Comparison of ENCODE assay signal across 9 cellular contexts in the genomic region with DNA sequence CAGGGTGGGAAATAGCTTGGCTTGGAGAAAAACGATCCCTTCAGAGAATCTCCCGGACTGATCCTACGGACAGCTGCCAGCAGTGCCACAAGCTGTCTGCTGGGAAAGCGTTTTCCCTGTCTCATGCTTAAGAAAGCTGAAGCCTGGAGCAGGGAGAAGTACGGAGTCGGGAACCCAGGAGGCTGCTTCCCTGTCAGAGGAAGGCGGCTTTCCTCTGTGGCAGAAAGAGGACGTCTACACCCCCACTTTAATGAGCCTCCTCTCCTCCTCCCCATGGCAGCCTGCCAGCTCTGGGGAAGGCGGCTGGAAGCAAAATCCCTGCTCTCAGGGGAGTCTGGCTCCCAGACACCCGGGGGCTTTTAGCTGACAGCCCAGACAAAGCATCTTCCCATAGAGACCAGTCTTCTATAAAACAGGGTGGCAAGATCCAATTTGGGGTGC.
DNase-seq lines count a peak whose midpoint lies in the region; ATAC-seq lines count a peak whose summit lies in the region.
"Had no signal": no experiment of that assay in that cellular context is flagged by ENCODE, and none has a peak within 500 bp of the region (broad histone marks: within the 10 kb centered on the region; RNA-seq: fewer than 3 reads in every experiment).

No MANE protein-coding gene starts in this region.

- no peaks in the 10 kb centered on the region for H3K27me3 Mint-ChIP-seq in T-helper 1 cell treated with Interleukin-12 subunit alpha and Interleukin-12 subunit beta and Interleukin-4 antibody, amounts not matched to agents 30 μg/mL and 1 μg/mL, for 36 hours (ENCODE audit: low read depth)
- H3K27me3 Mint-ChIP-seq in effector memory CD8-positive, alpha-beta T cell, result no peaks in the 10 kb centered on the region

- DNase-seq in T-helper 1 cell, result no peak
- DNase-seq in NCI-H446 treated with DMSO at 0.1 percent for 48 hours (lab: John Stamatoyannopoulos, UW), result peak; percentile 34
- DNase-seq in effector memory CD8-positive, alpha-beta T cell, result no peak
- peak; percentile 21 for DNase-seq in skeletal muscle cell (ENCODE audit: low read depth)

- H3K4me3 Mint-ChIP-seq in T-helper 1 cell treated with Interleukin-12 subunit alpha and Interleukin-12 subunit beta and Interleukin-4 antibody, amounts not matched to agents 30 μg/mL and 1 μg/mL, for 36 hours, result no peak overlapping the region
- H3K4me3 Mint-ChIP-seq in effector memory CD8-positive, alpha-beta T cell, result peak overlapping the region; percentile 34 to 52

- no peak overlapping the region for H3K4me3 ChIP-seq in skeletal muscle cell (ENCODE audit: low read depth, low read length)
- H3K4me3 ChIP-seq: body of pancreas had no signal

- no peak for ATAC-seq in effector memory CD8-positive, alpha-beta T cell (replicated peaks)
- ATAC-seq in GM19023 (IDR thresholded peaks at IDR 0.05; ENCODE audit: unreplicated experiment) (no peak), GM19397 (IDR thresholded peaks at IDR 0.05; ENCODE audit: unreplicated experiment) (no peak), HG03457 (IDR thresholded peaks at IDR 0.05; ENCODE audit: unreplicated experiment) (no peak)
- ATAC-seq: body of pancreas had no signal

- peaks cover 8% of the 10 kb centered on the region for H3K36me3 Mint-ChIP-seq in T-helper 1 cell treated with Interleukin-12 subunit alpha and Interleukin-12 subunit beta and Interleukin-4 antibody, amounts not matched to agents 30 μg/mL and 1 μg/mL, for 36 hours (ENCODE audit: low read depth)
- peaks cover 20% of the 10 kb centered on the region for H3K36me3 Mint-ChIP-seq in effector memory CD8-positive, alpha-beta T cell (ENCODE audit: insufficient read depth)

- H3K9me3 Mint-ChIP-seq in T-helper 1 cell treated with Interleukin-12 subunit alpha and Interleukin-12 subunit beta and Interleukin-4 antibody, amounts not matched to agents 30 μg/mL and 1 μg/mL, for 36 hours, result no peaks in the 10 kb centered on the region
- no peaks in the 10 kb centered on the region for H3K9me3 Mint-ChIP-seq in effector memory CD8-positive, alpha-beta T cell

- peaks cover 88% of the 10 kb centered on the region for H3K4me1 Mint-ChIP-seq in T-helper 1 cell treated with Interleukin-12 subunit alpha and Interleukin-12 subunit beta and Interleukin-4 antibody, amounts not matched to agents 30 μg/mL and 1 μg/mL, for 36 hours (ENCODE audit: low read depth)
- peaks cover 78 to 91% of the 10 kb centered on the region in 2 donors for H3K4me1 Mint-ChIP-seq in effector memory CD8-positive, alpha-beta T cell (ENCODE audit: low read depth in 2 of 2)

- H3K27ac Mint-ChIP-seq in T-helper 1 cell treated with Interleukin-12 subunit alpha and Interleukin-12 subunit beta and Interleukin-4 antibody, amounts not matched to agents 30 μg/mL and 1 μg/mL, for 36 hours, result peak overlapping the region; percentile 82
- peak overlapping the region; percentile 97 to 98 for H3K27ac Mint-ChIP-seq in effector memory CD8-positive, alpha-beta T cell

Comparison
In these comparisons a context has a peak if more than half of its experiments do, and no peak if none do; other contexts are left out.
1. DNase-seq: peak in NCI-H446 treated with DMSO at 0.1 percent for 48 hours (single experiment) and skeletal muscle cell (single experiment); none in T-helper 1 cell (0 of 5) and effector memory CD8-positive, alpha-beta T cell (0 of 3).